In genomic region chr2:176269319-176270099, GRCh38 we compare ENCODE assay signal across 7 cellular contexts. TPM values are rescaled to one million over a fixed set of nuclear protein-coding genes. Genes with fewer than 3 reads are reported as not detected.
DNase-seq lines count a peak whose midpoint lies in the region; ATAC-seq, FAIRE-seq and TF ChIP-seq lines count a peak whose summit lies in the region.

MTX2 (plus strand) TSS chr2:176269442; CDS start chr2:176269630, 188 bp downstream.

- ATAC-seq in HG02943 (IDR thresholded peaks at IDR 0.05; ENCODE audit: low read depth, unreplicated experiment) (peak; percentile 95), sciatic nerve (peak; percentile 98)

- in situ Hi-C loops in astrocyte of the cerebellum (cut with HindIII; ENCODE audit: low sequenced_read_pairs), result no loop called here

- DNase-seq in GM18507 (ENCODE audit: extremely low spot score, insufficient read length, low read depth) (peak; percentile 56), NCI-H2029 (lab: John Stamatoyannopoulos, UW) (peak; percentile 66), T-helper 9 cell (peak; percentile 50), astrocyte of the cerebellum (ENCODE audit: low read depth) (no peak), hippocampal formation (lab: John Stamatoyannopoulos, UW) (peak; percentile 67 to 76), sciatic nerve (ENCODE audit: low spot score) (peak; percentile 81)

- H3K4me3 ChIP-seq in astrocyte of the cerebellum (ENCODE audit: low read depth, low read length), result peak within 1 kb of the TSS; percentile 97

- peak; percentile 78 for FAIRE-seq in GM18507 (lab: Jason Lieb, UNC)

- intact Hi-C loops in sciatic nerve (cut with DNase I), result no loop called here

- peak; percentile 10 for TF ChIP-seq CTCF in astrocyte of the cerebellum (IDR thresholded peaks at IDR 0.05; ENCODE audit: low read depth, low read length, missing control alignments)

RNA-seq across cellular contexts. Expression of gene MTX2, which starts in this region (rescaled TPM):
- 22.8 TPM for total RNA-seq in sciatic nerve
